In genomic region chr4:14178421-14178820, GRCh38 we compare ENCODE assay signal across 8 cellular contexts.
DNase-seq lines count a peak whose midpoint lies in the region; ATAC-seq and TF ChIP-seq lines count a peak whose summit lies in the region.

No MANE protein-coding gene starts in this region.

- H3K4me3 ChIP-seq in PC-3 (ENCODE audit: low read length) (no peak overlapping the region), kidney epithelial cell (ENCODE audit: low read depth, low read length) (no peak overlapping the region)

- CTCF ChIA-PET in PC-3 (lab: Charles Lee) = no interaction called here

- no peak overlapping the region for H2AFZ ChIP-seq in PC-3 (ENCODE audit: low read length)

- H3K27me3 ChIP-seq in PC-3 (ENCODE audit: low read length) (no peaks in the 10 kb centered on the region), kidney epithelial cell (ENCODE audit: control insufficient read depth, insufficient read depth, low read length) (no peaks in the 10 kb centered on the region)

- H3K4me1 ChIP-seq in PC-3 (ENCODE audit: insufficient read depth, low read length) = peaks cover 41% of the 10 kb centered on the region

- H3K27me3 Mint-ChIP-seq in activated T-cell treated with anti-CD3 and anti-CD28 coated beads, Interleukin-2, amount 50 U/mL, for 24 hours = no peaks in the 10 kb centered on the region

- H3K36me3 ChIP-seq in PC-3 (ENCODE audit: low read depth, low read length) (no peaks in the 10 kb centered on the region), kidney epithelial cell (ENCODE audit: control insufficient read depth, insufficient read depth, low read length) (no peaks in the 10 kb centered on the region)

- peak overlapping the region; percentile 38; the same call in 1 of the 2 replicates for H3K4me2 ChIP-seq in PC-3 (ENCODE audit: low read length)

- TF ChIP-seq CTCF in PC-3 (conservative IDR thresholded peaks at IDR 0.05; ENCODE audit: low read depth, low read length) (no peak), kidney epithelial cell (IDR thresholded peaks at IDR 0.05; ENCODE audit: insufficient read depth, low read length, poor library complexity, severe bottlenecking) (no peak)

- no peaks in the 10 kb centered on the region for H3K79me2 ChIP-seq in PC-3 (ENCODE audit: low read length)

- no peaks in the 10 kb centered on the region for H4K20me1 ChIP-seq in PC-3 (ENCODE audit: low read length)

- H3K27ac ChIP-seq in PC-3 (ENCODE audit: low read length) = peak overlapping the region; percentile 77

- POLR2A ChIA-PET in PC-3 (lab: Charles Lee; ENCODE audit: unreplicated experiment) = no interaction called here

- DNase-seq in activated T-cell treated with anti-CD3 and anti-CD28 coated beads, Interleukin-2, amount 50 U/mL, for 24 hours = no peak
- DNase-seq in activated T-cell treated with anti-CD3 and anti-CD28 coated beads, Interleukin-2, amount 50 U/mL, for 48 hours = no peak
- peak; percentile 68 for DNase-seq in PC-3
- peak; percentile 10 for DNase-seq in kidney epithelial cell (ENCODE audit: low read depth)
- DNase-seq in NCI-H2171 (lab: John Stamatoyannopoulos, UW) = no peak
- DNase-seq in cerebellar nuclear complex (lab: John Stamatoyannopoulos, UW) = no peak
- DNase-seq in NCI-H748 (lab: John Stamatoyannopoulos, UW; ENCODE audit: unreplicated experiment) = no peak

- ATAC-seq in HG02885 (IDR thresholded peaks at IDR 0.05; ENCODE audit: poor library complexity, unreplicated experiment) (peak; percentile 70), PC-3 (peak; percentile 25)

- H3K9me2 ChIP-seq in PC-3 (replicated peaks; ENCODE audit: low read length) = no peaks in the 10 kb centered on the region

- H3K4me3 Mint-ChIP-seq in activated T-cell treated with anti-CD3 and anti-CD28 coated beads, Interleukin-2, amount 50 U/mL, for 24 hours = no peak overlapping the region

- intact Hi-C loops in PC-3 (cut with micrococcal nuclease) = no loop called here

- no peaks in the 10 kb centered on the region for H3K36me3 Mint-ChIP-seq in activated T-cell treated with anti-CD3 and anti-CD28 coated beads, Interleukin-2, amount 50 U/mL, for 24 hours (ENCODE audit: low read depth)

- H3K9me3 ChIP-seq in PC-3 (ENCODE audit: low read length) = no peaks in the 10 kb centered on the region

- no peaks in the 10 kb centered on the region for H3K9me3 Mint-ChIP-seq in activated T-cell treated with anti-CD3 and anti-CD28 coated beads, Interleukin-2, amount 50 U/mL, for 24 hours

- BruUV-seq in PC-3 (replicated peaks; lab: Mats Ljungman, UMichigan) = no TSS peak

- peak overlapping the region; percentile 56 for H3K9ac ChIP-seq in PC-3 (ENCODE audit: low read length)

- H3K27ac Mint-ChIP-seq in activated T-cell treated with anti-CD3 and anti-CD28 coated beads, Interleukin-2, amount 50 U/mL, for 24 hours = peak overlapping the region; percentile 76

- peaks cover 32% of the 10 kb centered on the region for H3K4me1 Mint-ChIP-seq in activated T-cell treated with anti-CD3 and anti-CD28 coated beads, Interleukin-2, amount 50 U/mL, for 24 hours (ENCODE audit: low read depth)

- H3F3A ChIP-seq in PC-3 (ENCODE audit: low read length, unreplicated experiment) = no peaks in the 10 kb centered on the region

Comparison
In these comparisons a context has a peak if more than half of its experiments do, and no peak if none do; other contexts are left out.
1. DNase-seq: peak in PC-3 (single experiment) and kidney epithelial cell (single experiment); none in activated T-cell treated with anti-CD3 and anti-CD28 coated beads, Interleukin-2, amount 50 U/mL, for 24 hours (single experiment), activated T-cell treated with anti-CD3 and anti-CD28 coated beads, Interleukin-2, amount 50 U/mL, for 48 hours (0 of 2), NCI-H2171 (single experiment), cerebellar nuclear complex (0 of 2) and NCI-H748 (single experiment).